8 cellular contexts compared by ENCODE assay signal in genomic region chr4:109302366-109303140, GRCh38.
DNase-seq lines count a peak whose midpoint lies in the region; ATAC-seq and TF ChIP-seq lines count a peak whose summit lies in the region.

TSS of gene COL25A1 (minus strand) at chr4:109302658.

- peaks cover 11% of the 10 kb centered on the region for H3K4me1 ChIP-seq in mucosa of stomach (ENCODE audit: control insufficient read depth, insufficient read depth, low read length)

- peak within 1 kb of the TSS; percentile 28 for H3K4me3 ChIP-seq in mucosa of stomach (ENCODE audit: low read length)

- no peak for TF ChIP-seq POLR2A in erythroblast (IDR thresholded peaks at IDR 0.05; ENCODE audit: low read length)

- DNase-seq in COLO829 (ENCODE audit: low spot score) = peak; percentile 58
- peak; percentile 57 to 70 for DNase-seq in NCI-H1930 (lab: John Stamatoyannopoulos, UW)
- peak; percentile 9 for DNase-seq in activated T-cell treated with anti-CD3 and anti-CD28 coated beads for 1 hour (ENCODE audit: low read depth)
- peak; percentile 5 to 21 for DNase-seq in erythroblast (lab: John Stamatoyannopoulos, UW)
- DNase-seq in stimulated activated naive CD8-positive, alpha-beta T cell treated with anti-CD3 and anti-CD28 coated beads, Interleukin-15, Interleukin-2, amounts not matched to agents 100 U/mL and 50 U/mL, for 24 hours = peak; percentile 60
- no peak for DNase-seq in LoVo (ENCODE audit: low spot score)

- H3K27me3 ChIP-seq in mucosa of stomach (ENCODE audit: control insufficient read depth, insufficient read depth, low read length) = peaks cover 49% of the 10 kb centered on the region

- peak; percentile 81 for ATAC-seq in stimulated activated naive CD8-positive, alpha-beta T cell treated with anti-CD3 and anti-CD28 coated beads, Interleukin-15, Interleukin-2, amounts not matched to agents 100 U/mL and 50 U/mL, for 24 hours
- ATAC-seq in GM18858 (IDR thresholded peaks at IDR 0.05; ENCODE audit: unreplicated experiment) = no peak

- no peaks in the 10 kb centered on the region for H3K9me3 ChIP-seq in mucosa of stomach (ENCODE audit: control insufficient read depth, low read length)

- H3K36me3 ChIP-seq in mucosa of stomach (ENCODE audit: control insufficient read depth, insufficient read depth, low read length) = no peaks in the 10 kb centered on the region

- H3K9ac ChIP-seq in mucosa of stomach (ENCODE audit: low read length) = no peak within 1 kb of the TSS
